Comparison of ENCODE assay signal across 16 cellular contexts in the genomic region with DNA sequence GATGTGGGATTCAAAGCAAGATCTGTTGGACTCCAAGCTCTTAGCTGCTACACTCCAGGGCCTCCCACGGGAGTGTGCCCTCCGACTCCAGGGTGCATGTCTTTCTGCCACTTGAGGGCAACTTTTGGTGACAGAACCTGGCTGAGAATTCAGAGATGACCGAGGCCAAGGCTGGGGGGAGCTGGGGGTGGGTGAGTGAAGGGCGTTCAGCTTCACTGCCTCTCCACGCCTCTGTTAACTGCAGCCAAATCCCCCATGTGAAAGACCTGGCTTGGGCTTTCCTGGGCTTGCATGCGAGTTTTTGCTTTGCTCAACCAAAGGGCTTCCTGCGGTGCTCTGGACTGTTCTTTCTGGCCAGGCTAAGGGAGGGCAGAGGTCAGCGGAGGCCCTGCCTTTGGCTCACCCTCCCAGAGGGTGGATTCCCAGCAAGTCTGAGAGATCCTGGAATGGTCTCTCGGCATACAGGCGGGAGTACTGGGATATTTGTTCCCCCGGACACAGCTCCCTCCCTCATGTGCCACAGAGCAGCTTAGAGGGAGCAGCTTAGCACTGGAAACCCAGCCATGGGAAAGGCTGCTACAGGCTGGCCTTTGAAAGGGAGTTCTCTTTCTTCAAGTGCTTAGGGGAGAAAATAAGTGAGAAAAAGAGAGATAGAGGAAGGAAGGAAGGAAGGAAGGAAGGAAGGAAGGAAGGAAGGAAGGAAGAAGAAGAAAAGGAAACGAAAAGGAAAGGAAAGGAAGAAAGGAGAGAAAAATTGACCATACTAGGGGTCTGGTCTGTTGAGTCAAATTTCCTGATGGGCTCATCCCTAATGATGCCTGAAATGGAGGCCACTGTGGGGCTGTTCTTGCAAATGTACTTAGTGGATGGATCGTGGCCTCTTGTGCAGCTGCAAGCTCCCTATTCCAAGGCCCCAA.
DNase-seq lines count a peak whose midpoint lies in the region; ATAC-seq lines count a peak whose summit lies in the region.
"Had no signal": no experiment of that assay in that cellular context is flagged by ENCODE, and none has a peak within 500 bp of the region (broad histone marks: within the 10 kb centered on the region; RNA-seq: fewer than 3 reads in every experiment).

No MANE protein-coding gene starts in this region.

- H3K36me3 Mint-ChIP-seq in activated T-cell treated with anti-CD3 and anti-CD28 coated beads, Interleukin-2, amount 50 U/mL, for 24 hours (ENCODE audit: low read depth) = no peaks in the 10 kb centered on the region

- peaks cover 4% of the 10 kb centered on the region for H3K9me3 Mint-ChIP-seq in activated T-cell treated with anti-CD3 and anti-CD28 coated beads, Interleukin-2, amount 50 U/mL, for 24 hours

- H3K4me3 Mint-ChIP-seq in activated T-cell treated with anti-CD3 and anti-CD28 coated beads, Interleukin-2, amount 50 U/mL, for 24 hours = no peak overlapping the region
- H3K4me3 Mint-ChIP-seq: CD4-positive, alpha-beta T cell had no signal

- ATAC-seq in Right ventricle myocardium inferior (peak; percentile 71), left lobe of liver (peak; percentile 55), sciatic nerve (peak; percentile 88), HG03571 (IDR thresholded peaks at IDR 0.05; ENCODE audit: unreplicated experiment) (no peak)
- ATAC-seq: K562 had no signal

- H3K27me3 Mint-ChIP-seq in activated T-cell treated with anti-CD3 and anti-CD28 coated beads, Interleukin-2, amount 50 U/mL, for 24 hours = peaks cover 31% of the 10 kb centered on the region

- DNase-seq in Right ventricle myocardium inferior (ENCODE audit: missing footprints) (peak; percentile 72), cardiac septum (ENCODE audit: low spot score) (no peak), left lobe of liver (ENCODE audit: low spot score) (no peak), sciatic nerve (ENCODE audit: low spot score) (peak; percentile 77), NCI-H446 treated with DMSO at 0.1 percent for 48 hours (lab: John Stamatoyannopoulos, UW) (no peak), SKM-1 (lab: John Stamatoyannopoulos, UW; ENCODE audit: unreplicated experiment) (no peak)
- DNase-seq in activated T-cell treated with anti-CD3 and anti-CD28 coated beads, Interleukin-2, amount 50 U/mL, for 24 hours = no peak
- DNase-seq: activated CD4-positive, alpha-beta T cell treated with anti-CD3 and anti-CD28 coated beads, Interleukin-2, amount 50 U/mL, for 48 hours; CD4-positive, alpha-beta T cell; cortex of kidney; EL; HCEC 1CT; hippocampal formation; NCI-H1105 treated with DMSO at 0.1 percent for 48 hours had no signal

- no peaks in the 10 kb centered on the region for H3K4me1 Mint-ChIP-seq in activated T-cell treated with anti-CD3 and anti-CD28 coated beads, Interleukin-2, amount 50 U/mL, for 24 hours (ENCODE audit: low read depth)

- no peak overlapping the region for H3K27ac Mint-ChIP-seq in activated T-cell treated with anti-CD3 and anti-CD28 coated beads, Interleukin-2, amount 50 U/mL, for 24 hours
- H3K27ac Mint-ChIP-seq: CD4-positive, alpha-beta T cell had no signal

- intact Hi-C loops in Right ventricle myocardium inferior (cut with DNase I) (loop anchor here (2.0 kb wide), 1 partner anchor 155 kb away; no protein-coding TSS in a partner anchor), cardiac septum (cut with DNase I) (loop anchor here (2.0 kb wide), 1 partner anchor 157 kb away; no protein-coding TSS in a partner anchor), sciatic nerve (cut with DNase I) (no loop called here)

Comparison
In these comparisons a context has a peak if more than half of its experiments do, and no peak if none do; other contexts are left out.
1. DNase-seq: peak in Right ventricle myocardium inferior (single experiment) and sciatic nerve (single experiment); none in cardiac septum (single experiment), left lobe of liver (single experiment), NCI-H446 treated with DMSO at 0.1 percent for 48 hours (single experiment), SKM-1 (single experiment) and activated T-cell treated with anti-CD3 and anti-CD28 coated beads, Interleukin-2, amount 50 U/mL, for 24 hours (single experiment).